ENCODE assay signal across 19 cellular contexts in genomic region chr2:146931109-146931508, GRCh38.
A peak's percentile ranks its signal among the peaks of the same experiment; 100 is the strongest.
DNase-seq lines count a peak whose midpoint lies in the region; ATAC-seq and TF ChIP-seq lines count a peak whose summit lies in the region.
"Had no signal": no experiment of that assay in that cellular context is flagged by ENCODE, and none has a peak within 500 bp of the region (broad histone marks: within the 10 kb centered on the region; RNA-seq: fewer than 3 reads in every experiment).

No MANE protein-coding gene starts in this region.

- H3K36me3 ChIP-seq in Karpas-422 (ENCODE audit: insufficient read depth, low read length), result no peaks in the 10 kb centered on the region
- no peaks in the 10 kb centered on the region for H3K36me3 ChIP-seq in neural progenitor cell
- H3K36me3 ChIP-seq: cardiac muscle cell, prostate gland, stomach, uterus had no signal

- no peak overlapping the region for H2AFZ ChIP-seq in Karpas-422 (ENCODE audit: low read length)
- H2AFZ ChIP-seq in neural progenitor cell (replicated peaks), result peak overlapping the region; percentile 65

- DNase-seq in Karpas-422 (peak; percentile 42), neural progenitor cell (ENCODE audit: low spot score) (no peak), Calu3 (no peak), posterior cingulate gyrus (no peak)
- DNase-seq: activated CD4-positive, alpha-beta T cell treated with anti-CD3 and anti-CD28 coated beads, Interleukin-2, amount 10 ng/mL, durations not matched to agents 24 days and 14 days; activated naive CD8-positive, alpha-beta T cell treated with anti-CD3 and anti-CD28 coated beads, Interleukin-2, amount 10 ng/mL, durations not matched to agents 7 days and 5 days; GOT3; left ventricle myocardium superior; naive B cell; NCI-H2171; stomach; uterus had no signal

- H3K27ac ChIP-seq in Karpas-422 (ENCODE audit: low read length) (no peak overlapping the region), neural progenitor cell (no peak overlapping the region)
- H3K27ac ChIP-seq: C4-2B, cardiac muscle cell, prostate gland, stomach, uterus had no signal

- H3K9ac ChIP-seq in Karpas-422 (ENCODE audit: low read length) (no peak overlapping the region), neural progenitor cell (no peak overlapping the region)

- H3K27ac Mint-ChIP-seq in neural progenitor cell (no peak overlapping the region), Calu3 (ENCODE audit: unreplicated experiment) (no peak overlapping the region)
- H3K27ac Mint-ChIP-seq: activated CD4-positive, alpha-beta T cell treated with anti-CD3 and anti-CD28 coated beads, Interleukin-2, amount 10 ng/mL, durations not matched to agents 24 days and 14 days; activated naive CD8-positive, alpha-beta T cell treated with anti-CD3 and anti-CD28 coated beads, Interleukin-2, amount 10 ng/mL, durations not matched to agents 7 days and 5 days; T-helper 2 cell treated with Interferon-gamma antibody and Interleukin-4, amounts not matched to agents 5 μg/mL and 100 μg/mL, for 36 hours had no signal

- H3K36me3 Mint-ChIP-seq in neural progenitor cell (no peaks in the 10 kb centered on the region), Calu3 (ENCODE audit: insufficient read depth, unreplicated experiment) (peaks cover 5% of the 10 kb centered on the region)
- H3K36me3 Mint-ChIP-seq: activated naive CD8-positive, alpha-beta T cell treated with anti-CD3 and anti-CD28 coated beads, Interleukin-2, amount 10 ng/mL, durations not matched to agents 7 days and 5 days; naive B cell had no signal

- H3K4me1 ChIP-seq in Karpas-422 (ENCODE audit: low read length) (no peaks in the 10 kb centered on the region), neural progenitor cell (no peaks in the 10 kb centered on the region)
- H3K4me1 ChIP-seq: prostate gland, stomach, uterus had no signal

- no peak overlapping the region for H3K4me3 Mint-ChIP-seq in neural progenitor cell
- no peak overlapping the region for H3K4me3 Mint-ChIP-seq in Calu3 (ENCODE audit: low read depth, unreplicated experiment)
- H3K4me3 Mint-ChIP-seq: activated CD4-positive, alpha-beta T cell treated with anti-CD3 and anti-CD28 coated beads, Interleukin-2, amount 10 ng/mL, durations not matched to agents 24 days and 14 days; activated naive CD8-positive, alpha-beta T cell treated with anti-CD3 and anti-CD28 coated beads, Interleukin-2, amount 10 ng/mL, durations not matched to agents 7 days and 5 days; naive B cell; T-helper 2 cell treated with Interferon-gamma antibody and Interleukin-4, amounts not matched to agents 5 μg/mL and 100 μg/mL, for 36 hours had no signal

- no peaks in the 10 kb centered on the region for H3K27me3 Mint-ChIP-seq in neural progenitor cell (ENCODE audit: insufficient read depth, low read depth)
- no peaks in the 10 kb centered on the region for H3K27me3 Mint-ChIP-seq in Calu3 (ENCODE audit: unreplicated experiment)
- H3K27me3 Mint-ChIP-seq: activated CD4-positive, alpha-beta T cell treated with anti-CD3 and anti-CD28 coated beads, Interleukin-2, amount 10 ng/mL, durations not matched to agents 24 days and 14 days; activated naive CD8-positive, alpha-beta T cell treated with anti-CD3 and anti-CD28 coated beads, Interleukin-2, amount 10 ng/mL, durations not matched to agents 7 days and 5 days; naive B cell had no signal

- H3K27me3 ChIP-seq in Karpas-422 (ENCODE audit: low read length) (no peaks in the 10 kb centered on the region), neural progenitor cell (no peaks in the 10 kb centered on the region)
- H3K27me3 ChIP-seq: cardiac muscle cell, stomach, uterus had no signal

- CTCF ChIA-PET in Calu3 (lab: Charles Lee), result interaction anchor here (0.7 kb wide), 1 partner anchor 887 kb away, joined by 3 read pairs; no protein-coding TSS in a partner anchor

- intact Hi-C loops in Calu3 (cut with micrococcal nuclease; ENCODE audit: unreplicated experiment) (loop anchor here (5.0 kb wide), 1 partner anchor 201 kb away; no protein-coding TSS in a partner anchor), posterior cingulate gyrus (cut with DNase I) (no loop called here)

- no TSS peak for BruUV-seq in Calu3 (replicated peaks; lab: Mats Ljungman, UMichigan)

- H3K79me2 ChIP-seq in Karpas-422 (ENCODE audit: low read length), result no peaks in the 10 kb centered on the region
- no peaks in the 10 kb centered on the region for H3K79me2 ChIP-seq in neural progenitor cell (ENCODE audit: low read depth)

- no peaks in the 10 kb centered on the region for H3K4me1 Mint-ChIP-seq in neural progenitor cell
- H3K4me1 Mint-ChIP-seq in Calu3 (ENCODE audit: low read depth, unreplicated experiment), result peaks cover 13% of the 10 kb centered on the region
- H3K4me1 Mint-ChIP-seq: activated CD4-positive, alpha-beta T cell treated with anti-CD3 and anti-CD28 coated beads, Interleukin-2, amount 10 ng/mL, durations not matched to agents 24 days and 14 days; activated naive CD8-positive, alpha-beta T cell treated with anti-CD3 and anti-CD28 coated beads, Interleukin-2, amount 10 ng/mL, durations not matched to agents 7 days and 5 days; naive B cell had no signal

- H3K4me2 ChIP-seq in Karpas-422 (ENCODE audit: low read depth, low read length, poor library complexity, severe bottlenecking) (no peak overlapping the region), neural progenitor cell (no peak overlapping the region)

- H4K20me1 ChIP-seq in Karpas-422 (ENCODE audit: insufficient read depth, low read depth, low read length), result no peaks in the 10 kb centered on the region
- H4K20me1 ChIP-seq in neural progenitor cell (ENCODE audit: low read depth), result no peaks in the 10 kb centered on the region

- no peak for TF ChIP-seq CTCF in neural progenitor cell (IDR thresholded peaks at IDR 0.05)
- TF ChIP-seq CTCF in Calu3 (IDR thresholded peaks at IDR 0.05; ENCODE audit: unreplicated experiment), result no peak

- H3K4me3 ChIP-seq in Karpas-422 (ENCODE audit: low read length), result no peak overlapping the region
- no peak overlapping the region for H3K4me3 ChIP-seq in neural progenitor cell
- H3K4me3 ChIP-seq: cardiac muscle cell, prostate gland, stomach, uterus had no signal

- ATAC-seq in GM19351 (IDR thresholded peaks at IDR 0.05; ENCODE audit: unreplicated experiment) (peak; percentile 85), HG02763 (IDR thresholded peaks at IDR 0.05; ENCODE audit: unreplicated experiment) (peak; percentile 59), GM19455 (IDR thresholded peaks at IDR 0.05; ENCODE audit: unreplicated experiment) (no peak)
- ATAC-seq: left ventricle myocardium superior had no signal

- H3K9me2 ChIP-seq in Karpas-422 (replicated peaks; ENCODE audit: insufficient read depth, low read length), result no peaks in the 10 kb centered on the region

- H3K9me3 Mint-ChIP-seq in neural progenitor cell, result peaks cover 13% of the 10 kb centered on the region
- H3K9me3 Mint-ChIP-seq in Calu3 (ENCODE audit: low read depth, unreplicated experiment), result peaks cover 5% of the 10 kb centered on the region
- H3K9me3 Mint-ChIP-seq: activated CD4-positive, alpha-beta T cell treated with anti-CD3 and anti-CD28 coated beads, Interleukin-2, amount 10 ng/mL, durations not matched to agents 24 days and 14 days; T-helper 2 cell treated with Interferon-gamma antibody and Interleukin-4, amounts not matched to agents 5 μg/mL and 100 μg/mL, for 36 hours had no signal

- no peaks in the 10 kb centered on the region for H3K9me3 ChIP-seq in Karpas-422 (ENCODE audit: low read length)
- H3K9me3 ChIP-seq in neural progenitor cell (ENCODE audit: low read depth), result no peaks in the 10 kb centered on the region
- H3K9me3 ChIP-seq: prostate gland, uterus had no signal

- no peaks in the 10 kb centered on the region for H3F3A ChIP-seq in neural progenitor cell (ENCODE audit: low read depth)
